In the genomic region with DNA sequence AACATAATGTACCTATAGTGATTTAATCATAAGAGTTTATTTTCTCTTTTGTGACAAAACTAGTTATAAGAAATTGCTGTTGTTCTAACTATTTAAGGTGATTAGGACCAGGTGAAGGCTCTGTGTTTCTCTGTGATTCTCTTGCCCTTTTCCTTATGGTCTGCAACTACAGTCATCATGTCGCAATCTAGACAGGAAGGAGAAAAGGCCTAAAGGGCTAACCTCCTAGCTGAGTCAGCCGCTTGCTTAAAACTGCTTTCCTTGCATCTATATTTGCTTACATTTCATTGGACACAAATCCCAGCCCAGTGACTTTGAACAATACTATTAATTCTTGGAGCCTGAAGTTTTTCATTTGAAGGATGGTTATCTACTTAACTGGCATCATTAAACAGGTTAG, we compare ENCODE assay signal across 11 cellular contexts.
DNase-seq lines count a peak whose midpoint lies in the region; ATAC-seq and TF ChIP-seq lines count a peak whose summit lies in the region.
"Had no signal": no experiment of that assay in that cellular context is flagged by ENCODE, and none has a peak within 500 bp of the region (broad histone marks: within the 10 kb centered on the region; RNA-seq: fewer than 3 reads in every experiment).

No MANE protein-coding gene starts in this region.

- in situ Hi-C loops in brain microvascular endothelial cell (cut with HindIII; ENCODE audit: low pct_ligation_motif_present, low sequenced_read_pairs), result no loop called here

- no peak for TF ChIP-seq POLR2A in right lobe of liver (IDR thresholded peaks at IDR 0.05)

- no peak for TF ChIP-seq CTCF in AG10803 (conservative IDR thresholded peaks at IDR 0.05; ENCODE audit: low read length)
- no peak for TF ChIP-seq CTCF in brain microvascular endothelial cell (IDR thresholded peaks at IDR 0.05; ENCODE audit: low read depth, low read length, missing control alignments)
- no peak for TF ChIP-seq CTCF in right lobe of liver (IDR thresholded peaks at IDR 0.05)

- H3K36me3 Mint-ChIP-seq in activated naive CD4-positive, alpha-beta T cell treated with anti-CD3 and anti-CD28 coated beads, Interleukin-2, amount 50 U/mL, for 72 hours, result peaks cover 4 to 6% of the 10 kb centered on the region in 2 donors
- H3K36me3 Mint-ChIP-seq in activated CD8-positive, alpha-beta memory T cell treated with anti-CD3 and anti-CD28 coated beads, Interleukin-2, amount 10 ng/mL, durations not matched to agents 7 days and 5 days, result peaks cover 21% of the 10 kb centered on the region

- 57% methylated on average over 2 of the region's 2 CpGs for WGBS in right lobe of liver (ENCODE audit: insufficient coverage, low coverage, low lambda C conversion rate, missing lambda C conversion rate)

- H3K27ac ChIP-seq in brain microvascular endothelial cell, result peak overlapping the region; percentile 64
- H3K27ac ChIP-seq in right lobe of liver, result no peak overlapping the region

- CTCF ChIA-PET in activated CD8-positive, alpha-beta memory T cell treated with anti-CD3 and anti-CD28 coated beads, Interleukin-2, amount 10 ng/mL, durations not matched to agents 7 days and 5 days (lab: Charles Lee), result interaction anchor here (2.1 kb wide), 1 partner anchor 20 kb away, joined by 7 read pairs; no protein-coding TSS in a partner anchor

- H3K9me3 ChIP-seq in right lobe of liver, result no peaks in the 10 kb centered on the region

- H3K36me3 ChIP-seq in brain microvascular endothelial cell (replicated peaks), result peaks cover 3% of the 10 kb centered on the region
- peaks cover 0 to 10% (median 4%) of the 10 kb centered on the region in 4 donors for H3K36me3 ChIP-seq in right lobe of liver

- H3K27me3 Mint-ChIP-seq in activated CD8-positive, alpha-beta memory T cell treated with anti-CD3 and anti-CD28 coated beads, Interleukin-2, amount 10 ng/mL, durations not matched to agents 7 days and 5 days, result no peaks in the 10 kb centered on the region
- H3K27me3 Mint-ChIP-seq: activated T-helper 17 cell treated with anti-CD3 and anti-CD28 coated beads, Interleukin-2, amount 50 U/mL, for 72 hours had no signal

- H3K4me1 ChIP-seq in right lobe of liver, result no peaks in the 10 kb centered on the region

- no peak overlapping the region for H3K27ac Mint-ChIP-seq in activated naive CD4-positive, alpha-beta T cell treated with anti-CD3 and anti-CD28 coated beads, Interleukin-2, amount 50 U/mL, for 72 hours
- no peak overlapping the region for H3K27ac Mint-ChIP-seq in activated CD8-positive, alpha-beta memory T cell treated with anti-CD3 and anti-CD28 coated beads, Interleukin-2, amount 10 ng/mL, durations not matched to agents 7 days and 5 days
- H3K27ac Mint-ChIP-seq: activated T-helper 17 cell treated with anti-CD3 and anti-CD28 coated beads, Interleukin-2, amount 50 U/mL, for 72 hours; T-helper 1 cell treated with Interleukin-12 subunit alpha and Interleukin-12 subunit beta and Interleukin-4 antibody, amounts not matched to agents 30 μg/mL and 1 μg/mL, for 36 hours had no signal

- H3K27me3 ChIP-seq in brain microvascular endothelial cell (replicated peaks) (no peaks in the 10 kb centered on the region), right lobe of liver (no peaks in the 10 kb centered on the region)

- ATAC-seq in right lobe of liver, result peak; percentile 50 to 91 (median 66)
- ATAC-seq in activated naive CD4-positive, alpha-beta T cell treated with anti-CD3 and anti-CD28 coated beads, Interleukin-2, amount 50 U/mL, for 72 hours, result no peak
- ATAC-seq in activated CD8-positive, alpha-beta memory T cell treated with anti-CD3 and anti-CD28 coated beads, Interleukin-2, amount 10 ng/mL, durations not matched to agents 7 days and 5 days, result no peak
- ATAC-seq: activated T-helper 17 cell treated with anti-CD3 and anti-CD28 coated beads, Interleukin-2, amount 50 U/mL, for 72 hours had no signal

- H3K4me3 Mint-ChIP-seq in activated CD8-positive, alpha-beta memory T cell treated with anti-CD3 and anti-CD28 coated beads, Interleukin-2, amount 10 ng/mL, durations not matched to agents 7 days and 5 days, result no peak overlapping the region
- H3K4me3 Mint-ChIP-seq: activated T-helper 17 cell treated with anti-CD3 and anti-CD28 coated beads, Interleukin-2, amount 50 U/mL, for 72 hours; T-helper 1 cell treated with Interleukin-12 subunit alpha and Interleukin-12 subunit beta and Interleukin-4 antibody, amounts not matched to agents 30 μg/mL and 1 μg/mL, for 36 hours had no signal

- no peaks in the 10 kb centered on the region for H3K9me3 Mint-ChIP-seq in activated naive CD4-positive, alpha-beta T cell treated with anti-CD3 and anti-CD28 coated beads, Interleukin-2, amount 50 U/mL, for 72 hours
- H3K9me3 Mint-ChIP-seq in activated CD8-positive, alpha-beta memory T cell treated with anti-CD3 and anti-CD28 coated beads, Interleukin-2, amount 10 ng/mL, durations not matched to agents 7 days and 5 days (ENCODE audit: low read depth), result no peaks in the 10 kb centered on the region
- H3K9me3 Mint-ChIP-seq: activated T-helper 17 cell treated with anti-CD3 and anti-CD28 coated beads, Interleukin-2, amount 50 U/mL, for 72 hours; T-helper 1 cell treated with Interleukin-12 subunit alpha and Interleukin-12 subunit beta and Interleukin-4 antibody, amounts not matched to agents 30 μg/mL and 1 μg/mL, for 36 hours had no signal

- H3K4me1 Mint-ChIP-seq in activated CD8-positive, alpha-beta memory T cell treated with anti-CD3 and anti-CD28 coated beads, Interleukin-2, amount 10 ng/mL, durations not matched to agents 7 days and 5 days, result peaks cover 14% of the 10 kb centered on the region

- intact Hi-C loops in right lobe of liver (cut with DNase I), result no loop called here

- DNase-seq in AG10803 (ENCODE audit: low read depth) (peak; percentile 83), M059J (ENCODE audit: low read depth) (peak; percentile 91), brain microvascular endothelial cell (peak; percentile 86), right lobe of liver (no peak), NCI-H2081 (lab: John Stamatoyannopoulos, UW) (no peak)
- no peak for DNase-seq in activated naive CD4-positive, alpha-beta T cell treated with anti-CD3 and anti-CD28 coated beads, Interleukin-2, amount 50 U/mL, for 72 hours (ENCODE audit: low spot score in 2 of 2)
- DNase-seq in activated CD4-positive, alpha-beta T cell treated with anti-CD3 and anti-CD28 coated beads, Interleukin-2, amount 50 U/mL, for 1 hour, result no peak
- DNase-seq in activated CD8-positive, alpha-beta memory T cell treated with anti-CD3 and anti-CD28 coated beads, Interleukin-2, amount 10 ng/mL, durations not matched to agents 7 days and 5 days, result no peak
- DNase-seq: NCI-H1436 treated with DMSO at 0.1 percent for 48 hours had no signal

- H3K4me3 ChIP-seq in AG10803 (ENCODE audit: low read length) (no peak overlapping the region), brain microvascular endothelial cell (ENCODE audit: low read depth, low read length) (no peak overlapping the region), right lobe of liver (no peak overlapping the region)

Comparison
In these comparisons a context has a peak if more than half of its experiments do, and no peak if none do; other contexts are left out.
1. DNase-seq: peak in AG10803 (single experiment), M059J (single experiment) and brain microvascular endothelial cell (single experiment); none in right lobe of liver (0 of 3), activated naive CD4-positive, alpha-beta T cell treated with anti-CD3 and anti-CD28 coated beads, Interleukin-2, amount 50 U/mL, for 72 hours (0 of 2), activated CD4-positive, alpha-beta T cell treated with anti-CD3 and anti-CD28 coated beads, Interleukin-2, amount 50 U/mL, for 1 hour (single experiment), NCI-H2081 (0 of 2) and activated CD8-positive, alpha-beta memory T cell treated with anti-CD3 and anti-CD28 coated beads, Interleukin-2, amount 10 ng/mL, durations not matched to agents 7 days and 5 days (single experiment).
2. ATAC-seq: peak in right lobe of liver (4 of 4); none in activated naive CD4-positive, alpha-beta T cell treated with anti-CD3 and anti-CD28 coated beads, Interleukin-2, amount 50 U/mL, for 72 hours (0 of 2) and activated CD8-positive, alpha-beta memory T cell treated with anti-CD3 and anti-CD28 coated beads, Interleukin-2, amount 10 ng/mL, durations not matched to agents 7 days and 5 days (single experiment).